8 cellular contexts compared by ENCODE assay signal in genomic region chr7:66493235-66494181, GRCh38.
A peak's percentile ranks its signal among the peaks of the same experiment; 100 is the strongest.
DNase-seq lines count a peak whose midpoint lies in the region; ATAC-seq and TF ChIP-seq lines count a peak whose summit lies in the region.

No MANE protein-coding gene starts in this region.

- ATAC-seq in GM19043 (IDR thresholded peaks at IDR 0.05; ENCODE audit: low read depth, unreplicated experiment), result peak; percentile 98
- peak; percentile 92 for ATAC-seq in HG03378 (IDR thresholded peaks at IDR 0.05; ENCODE audit: unreplicated experiment)

- DNase-seq in Ammon's horn (ENCODE audit: low spot score), result peak; percentile 99
- peak; percentile 97 for DNase-seq in NCI-H460 (ENCODE audit: extremely low read depth, low read depth)
- DNase-seq in activated CD4-positive, alpha-beta T cell treated with anti-CD3 and anti-CD28 coated beads for 24 hours (ENCODE audit: low read depth in 2 of 2), result peak; percentile 90 to 92
- DNase-seq in choroid plexus epithelial cell (ENCODE audit: low read depth), result peak; percentile 98
- peak; percentile 97 for DNase-seq in kidney tubule cell (ENCODE audit: low spot score)
- peak; percentile 90 to 94 (median 92) for DNase-seq in stimulated activated CD4-positive, alpha-beta T cell treated with anti-CD3 and anti-CD28 coated beads, Interleukin-1b, Interleukin-23, amount 100 ng/mL, for 24 hours (ENCODE audit: low read depth in 4 of 4, low spot score in 1 of 4)

- TF ChIP-seq CTCF in choroid plexus epithelial cell (conservative IDR thresholded peaks at IDR 0.05; ENCODE audit: low read depth, low read length), result peak; percentile 33

- H3K4me3 ChIP-seq in choroid plexus epithelial cell (ENCODE audit: low read depth, low read length), result peak overlapping the region; percentile 64

Comparison
In these comparisons a context has a peak if more than half of its experiments do, and no peak if none do; other contexts are left out.
1. Peak in every context shown above with its lines: DNase-seq, ATAC-seq and H3K4me3 ChIP-seq.